1 cellular context compared by ENCODE assay signal in genomic region chr6:56542367-56543331, GRCh38.
TF ChIP-seq lines count a peak whose summit lies in the region.

No MANE protein-coding gene starts in this region.

TF ChIP-seq in HEK293, 187 proteins besides CTCF, POLR2A, EP300 and RAD21 (continued from another document):
- TF ChIP-seq ZNF362 (tag by site-specific recombination; IDR thresholded peaks at IDR 0.05): peak; percentile 99
- TF ChIP-seq ZFP37 (tag by site-specific recombination; IDR thresholded peaks at IDR 0.05): peak; percentile 93
- no peak for TF ChIP-seq ZNF416 (tag by site-specific recombination; IDR thresholded peaks at IDR 0.05)
- TF ChIP-seq, protein P1, sequence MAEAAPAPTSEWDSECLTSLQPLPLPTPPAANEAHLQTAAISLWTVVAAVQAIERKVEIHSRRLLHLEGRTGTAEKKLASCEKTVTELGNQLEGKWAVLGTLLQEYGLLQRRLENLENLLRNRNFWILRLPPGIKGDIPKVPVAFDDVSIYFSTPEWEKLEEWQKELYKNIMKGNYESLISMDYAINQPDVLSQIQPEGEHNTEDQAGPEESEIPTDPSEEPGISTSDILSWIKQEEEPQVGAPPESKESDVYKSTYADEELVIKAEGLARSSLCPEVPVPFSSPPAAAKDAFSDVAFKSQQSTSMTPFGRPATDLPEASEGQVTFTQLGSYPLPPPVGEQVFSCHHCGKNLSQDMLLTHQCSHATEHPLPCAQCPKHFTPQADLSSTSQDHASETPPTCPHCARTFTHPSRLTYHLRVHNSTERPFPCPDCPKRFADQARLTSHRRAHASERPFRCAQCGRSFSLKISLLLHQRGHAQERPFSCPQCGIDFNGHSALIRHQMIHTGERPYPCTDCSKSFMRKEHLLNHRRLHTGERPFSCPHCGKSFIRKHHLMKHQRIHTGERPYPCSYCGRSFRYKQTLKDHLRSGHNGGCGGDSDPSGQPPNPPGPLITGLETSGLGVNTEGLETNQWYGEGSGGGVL (tag by site-specific recombination; IDR thresholded peaks at IDR 0.05): peak; percentile 53
- no peak for TF ChIP-seq ZNF747 (tag by site-specific recombination; IDR thresholded peaks at IDR 0.05)
- peak; percentile 31; the same call in 1 of the 2 replicates for TF ChIP-seq ZNF324 (tag by site-specific recombination; IDR thresholded peaks at IDR 0.05)
- TF ChIP-seq, protein P2, sequence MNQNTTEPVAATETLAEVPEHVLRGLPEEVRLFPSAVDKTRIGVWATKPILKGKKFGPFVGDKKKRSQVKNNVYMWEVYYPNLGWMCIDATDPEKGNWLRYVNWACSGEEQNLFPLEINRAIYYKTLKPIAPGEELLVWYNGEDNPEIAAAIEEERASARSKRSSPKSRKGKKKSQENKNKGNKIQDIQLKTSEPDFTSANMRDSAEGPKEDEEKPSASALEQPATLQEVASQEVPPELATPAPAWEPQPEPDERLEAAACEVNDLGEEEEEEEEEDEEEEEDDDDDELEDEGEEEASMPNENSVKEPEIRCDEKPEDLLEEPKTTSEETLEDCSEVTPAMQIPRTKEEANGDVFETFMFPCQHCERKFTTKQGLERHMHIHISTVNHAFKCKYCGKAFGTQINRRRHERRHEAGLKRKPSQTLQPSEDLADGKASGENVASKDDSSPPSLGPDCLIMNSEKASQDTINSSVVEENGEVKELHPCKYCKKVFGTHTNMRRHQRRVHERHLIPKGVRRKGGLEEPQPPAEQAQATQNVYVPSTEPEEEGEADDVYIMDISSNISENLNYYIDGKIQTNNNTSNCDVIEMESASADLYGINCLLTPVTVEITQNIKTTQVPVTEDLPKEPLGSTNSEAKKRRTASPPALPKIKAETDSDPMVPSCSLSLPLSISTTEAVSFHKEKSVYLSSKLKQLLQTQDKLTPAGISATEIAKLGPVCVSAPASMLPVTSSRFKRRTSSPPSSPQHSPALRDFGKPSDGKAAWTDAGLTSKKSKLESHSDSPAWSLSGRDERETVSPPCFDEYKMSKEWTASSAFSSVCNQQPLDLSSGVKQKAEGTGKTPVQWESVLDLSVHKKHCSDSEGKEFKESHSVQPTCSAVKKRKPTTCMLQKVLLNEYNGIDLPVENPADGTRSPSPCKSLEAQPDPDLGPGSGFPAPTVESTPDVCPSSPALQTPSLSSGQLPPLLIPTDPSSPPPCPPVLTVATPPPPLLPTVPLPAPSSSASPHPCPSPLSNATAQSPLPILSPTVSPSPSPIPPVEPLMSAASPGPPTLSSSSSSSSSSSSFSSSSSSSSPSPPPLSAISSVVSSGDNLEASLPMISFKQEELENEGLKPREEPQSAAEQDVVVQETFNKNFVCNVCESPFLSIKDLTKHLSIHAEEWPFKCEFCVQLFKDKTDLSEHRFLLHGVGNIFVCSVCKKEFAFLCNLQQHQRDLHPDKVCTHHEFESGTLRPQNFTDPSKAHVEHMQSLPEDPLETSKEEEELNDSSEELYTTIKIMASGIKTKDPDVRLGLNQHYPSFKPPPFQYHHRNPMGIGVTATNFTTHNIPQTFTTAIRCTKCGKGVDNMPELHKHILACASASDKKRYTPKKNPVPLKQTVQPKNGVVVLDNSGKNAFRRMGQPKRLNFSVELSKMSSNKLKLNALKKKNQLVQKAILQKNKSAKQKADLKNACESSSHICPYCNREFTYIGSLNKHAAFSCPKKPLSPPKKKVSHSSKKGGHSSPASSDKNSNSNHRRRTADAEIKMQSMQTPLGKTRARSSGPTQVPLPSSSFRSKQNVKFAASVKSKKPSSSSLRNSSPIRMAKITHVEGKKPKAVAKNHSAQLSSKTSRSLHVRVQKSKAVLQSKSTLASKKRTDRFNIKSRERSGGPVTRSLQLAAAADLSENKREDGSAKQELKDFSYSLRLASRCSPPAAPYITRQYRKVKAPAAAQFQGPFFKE (tag by site-specific recombination; IDR thresholded peaks at IDR 0.05; ENCODE audit: borderline replicate concordance): no peak
- 0 out of 2 replicates have a peak, but pooled peaks have one; percentile 20 for TF ChIP-seq ZNF10 (tag by site-specific recombination; IDR thresholded peaks at IDR 0.05)
- TF ChIP-seq ZNF639 (tag by site-specific recombination; IDR thresholded peaks at IDR 0.05): peak; percentile 41; the same call in 1 of the 2 replicates
- TF ChIP-seq ZNF132 (tag by site-specific recombination; IDR thresholded peaks at IDR 0.05; ENCODE audit: borderline replicate concordance): no peak
- peak; percentile 55 for TF ChIP-seq ZBTB21 (tag by site-specific recombination; IDR thresholded peaks at IDR 0.05)
- peak; percentile 93 for TF ChIP-seq ZNF501 (tag by site-specific recombination; IDR thresholded peaks at IDR 0.05)
- TF ChIP-seq GLIS1 (tag by site-specific recombination; IDR thresholded peaks at IDR 0.05): peak; percentile 88
- peak; percentile 21; the same call in 1 of the 2 replicates for TF ChIP-seq ZFP69B (tag by site-specific recombination; IDR thresholded peaks at IDR 0.05)
- TF ChIP-seq ZNF426 (tag by site-specific recombination; IDR thresholded peaks at IDR 0.05): no peak
- no peak for TF ChIP-seq ZNF16 (tag by site-specific recombination; IDR thresholded peaks at IDR 0.05; ENCODE audit: low read depth)
- peak; percentile 84 for TF ChIP-seq ZBTB48 (tag by site-specific recombination; IDR thresholded peaks at IDR 0.05)
- TF ChIP-seq MZF1 (tag by site-specific recombination; IDR thresholded peaks at IDR 0.05; ENCODE audit: borderline replicate concordance): peak; percentile 54
- no peak for TF ChIP-seq ZNF830 (tag by site-specific recombination; IDR thresholded peaks at IDR 0.05; ENCODE audit: low read depth)
- no peak; the same call in 1 of the 2 replicates for TF ChIP-seq ZNF423 (tag by site-specific recombination; IDR thresholded peaks at IDR 0.05)
- TF ChIP-seq YY1 (tag by site-specific recombination; IDR thresholded peaks at IDR 0.05): peak; percentile 6; the same call in 1 of the 2 replicates
- TF ChIP-seq ZNF843 (tag by site-specific recombination; IDR thresholded peaks at IDR 0.05): peak; percentile 59; the same call in 1 of the 2 replicates
- TF ChIP-seq, protein P3, sequence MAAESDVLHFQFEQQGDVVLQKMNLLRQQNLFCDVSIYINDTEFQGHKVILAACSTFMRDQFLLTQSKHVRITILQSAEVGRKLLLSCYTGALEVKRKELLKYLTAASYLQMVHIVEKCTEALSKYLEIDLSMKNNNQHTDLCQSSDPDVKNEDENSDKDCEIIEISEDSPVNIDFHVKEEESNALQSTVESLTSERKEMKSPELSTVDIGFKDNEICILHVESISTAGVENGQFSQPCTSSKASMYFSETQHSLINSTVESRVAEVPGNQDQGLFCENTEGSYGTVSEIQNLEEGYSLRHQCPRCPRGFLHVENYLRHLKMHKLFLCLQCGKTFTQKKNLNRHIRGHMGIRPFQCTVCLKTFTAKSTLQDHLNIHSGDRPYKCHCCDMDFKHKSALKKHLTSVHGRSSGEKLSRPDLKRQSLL (tag by site-specific recombination; IDR thresholded peaks at IDR 0.05): peak; percentile 85
- TF ChIP-seq GLIS2 (tag by site-specific recombination; IDR thresholded peaks at IDR 0.05): peak; percentile 93
- no peak for TF ChIP-seq SALL2 (tag by site-specific recombination; IDR thresholded peaks at IDR 0.05; ENCODE audit: borderline replicate concordance)
- TF ChIP-seq SCRT2 (tag by site-specific recombination; IDR thresholded peaks at IDR 0.05): peak; percentile 49; the same call in 1 of the 2 replicates
- TF ChIP-seq KLF16 (tag by site-specific recombination; IDR thresholded peaks at IDR 0.05): peak; percentile 80
- TF ChIP-seq ZNF837 (tag by site-specific recombination; IDR thresholded peaks at IDR 0.05): peak; percentile 56; the same call in 1 of the 2 replicates
- no peak for TF ChIP-seq MYNN (tag by site-specific recombination; IDR thresholded peaks at IDR 0.05; ENCODE audit: borderline replicate concordance)
- TF ChIP-seq KLF10 (tag by site-specific recombination; IDR thresholded peaks at IDR 0.05): peak; percentile 55
- TF ChIP-seq, protein P4, sequence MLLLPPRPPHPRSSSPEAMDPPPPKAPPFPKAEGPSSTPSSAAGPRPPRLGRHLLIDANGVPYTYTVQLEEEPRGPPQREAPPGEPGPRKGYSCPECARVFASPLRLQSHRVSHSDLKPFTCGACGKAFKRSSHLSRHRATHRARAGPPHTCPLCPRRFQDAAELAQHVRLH (tag by site-specific recombination; IDR thresholded peaks at IDR 0.05): 0 out of 2 replicates have a peak, but pooled peaks have one; percentile 14
- peak; percentile 86 for TF ChIP-seq ZNF335 (tag by site-specific recombination; conservative IDR thresholded peaks at IDR 0.05)
- TF ChIP-seq BCL11B (tag by site-specific recombination; IDR thresholded peaks at IDR 0.05; ENCODE audit: low read depth): peak; percentile 79
- TF ChIP-seq ZSCAN18 (tag by site-specific recombination; IDR thresholded peaks at IDR 0.05): no peak
- TF ChIP-seq, protein P5, sequence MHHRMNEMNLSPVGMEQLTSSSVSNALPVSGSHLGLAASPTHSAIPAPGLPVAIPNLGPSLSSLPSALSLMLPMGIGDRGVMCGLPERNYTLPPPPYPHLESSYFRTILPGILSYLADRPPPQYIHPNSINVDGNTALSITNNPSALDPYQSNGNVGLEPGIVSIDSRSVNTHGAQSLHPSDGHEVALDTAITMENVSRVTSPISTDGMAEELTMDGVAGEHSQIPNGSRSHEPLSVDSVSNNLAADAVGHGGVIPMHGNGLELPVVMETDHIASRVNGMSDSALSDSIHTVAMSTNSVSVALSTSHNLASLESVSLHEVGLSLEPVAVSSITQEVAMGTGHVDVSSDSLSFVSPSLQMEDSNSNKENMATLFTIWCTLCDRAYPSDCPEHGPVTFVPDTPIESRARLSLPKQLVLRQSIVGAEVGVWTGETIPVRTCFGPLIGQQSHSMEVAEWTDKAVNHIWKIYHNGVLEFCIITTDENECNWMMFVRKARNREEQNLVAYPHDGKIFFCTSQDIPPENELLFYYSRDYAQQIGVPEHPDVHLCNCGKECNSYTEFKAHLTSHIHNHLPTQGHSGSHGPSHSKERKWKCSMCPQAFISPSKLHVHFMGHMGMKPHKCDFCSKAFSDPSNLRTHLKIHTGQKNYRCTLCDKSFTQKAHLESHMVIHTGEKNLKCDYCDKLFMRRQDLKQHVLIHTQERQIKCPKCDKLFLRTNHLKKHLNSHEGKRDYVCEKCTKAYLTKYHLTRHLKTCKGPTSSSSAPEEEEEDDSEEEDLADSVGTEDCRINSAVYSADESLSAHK (tag by site-specific recombination; IDR thresholded peaks at IDR 0.05): peak; percentile 53
- peak; percentile 91 for TF ChIP-seq TRIM28 (IDR thresholded peaks at IDR 0.05; ENCODE audit: borderline replicate concordance, low read length)
- peak; percentile 95 for TF ChIP-seq ZNF2 (tag by site-specific recombination; IDR thresholded peaks at IDR 0.05)
- peak; percentile 96 for TF ChIP-seq ZBTB17 (tag by site-specific recombination; IDR thresholded peaks at IDR 0.05)
- peak; percentile 69 for TF ChIP-seq SP3 (tag by site-specific recombination; IDR thresholded peaks at IDR 0.05)
